ENCODE assay signal across 10 cellular contexts in genomic region chr6:141675957-141676356, GRCh38.
A peak's percentile ranks its signal among the peaks of the same experiment; 100 is the strongest.
DNase-seq lines count a peak whose midpoint lies in the region.
"Had no signal": no experiment of that assay in that cellular context is flagged by ENCODE, and none has a peak within 500 bp of the region (broad histone marks: within the 10 kb centered on the region; RNA-seq: fewer than 3 reads in every experiment).

No MANE protein-coding gene starts in this region.

- DNase-seq in NCI-H1105 treated with DMSO at 0.1 percent for 48 hours (lab: John Stamatoyannopoulos, UW) (peak; percentile 37), NCI-H1105 (lab: John Stamatoyannopoulos, UW) (no peak), NCI-H748 (lab: John Stamatoyannopoulos, UW; ENCODE audit: unreplicated experiment) (peak; percentile 58), dedifferentiated amniotic fluid mesenchymal stem cell (ENCODE audit: extremely low spot score) (peak; percentile 36), renal cortical epithelial cell (ENCODE audit: low read depth) (peak; percentile 20), midbrain (lab: John Stamatoyannopoulos, UW) (no peak)
- DNase-seq in effector CD4-positive, alpha-beta T cell: no peak
- no peak for DNase-seq in NK-92 treated with Interleukin-12 subunit alpha and Interleukin-12 subunit beta, amount 100 ng/mL, for 24 hours (lab: John Stamatoyannopoulos, UW)
- DNase-seq: activated CD4-positive, CD25-positive, alpha-beta regulatory T cell treated with anti-CD3 and anti-CD28 coated beads, Interleukin-2, amount 50 U/mL, for 72 hours; activated naive CD4-positive, alpha-beta T cell treated with anti-CD3 and anti-CD28 coated beads, Interleukin-2, amount 10 ng/mL, durations not matched to agents 7 days and 5 days had no signal

Comparison
In these comparisons a context has a peak if more than half of its experiments do, and no peak if none do; other contexts are left out.
1. DNase-seq: peak in NCI-H1105 treated with DMSO at 0.1 percent for 48 hours (single experiment), NCI-H748 (single experiment), dedifferentiated amniotic fluid mesenchymal stem cell (single experiment) and renal cortical epithelial cell (single experiment); none in NCI-H1105 (single experiment), effector CD4-positive, alpha-beta T cell (single experiment), midbrain (single experiment) and NK-92 treated with Interleukin-12 subunit alpha and Interleukin-12 subunit beta, amount 100 ng/mL, for 24 hours (single experiment).